Comparison of ENCODE assay signal across 8 cellular contexts in the genomic region with DNA sequence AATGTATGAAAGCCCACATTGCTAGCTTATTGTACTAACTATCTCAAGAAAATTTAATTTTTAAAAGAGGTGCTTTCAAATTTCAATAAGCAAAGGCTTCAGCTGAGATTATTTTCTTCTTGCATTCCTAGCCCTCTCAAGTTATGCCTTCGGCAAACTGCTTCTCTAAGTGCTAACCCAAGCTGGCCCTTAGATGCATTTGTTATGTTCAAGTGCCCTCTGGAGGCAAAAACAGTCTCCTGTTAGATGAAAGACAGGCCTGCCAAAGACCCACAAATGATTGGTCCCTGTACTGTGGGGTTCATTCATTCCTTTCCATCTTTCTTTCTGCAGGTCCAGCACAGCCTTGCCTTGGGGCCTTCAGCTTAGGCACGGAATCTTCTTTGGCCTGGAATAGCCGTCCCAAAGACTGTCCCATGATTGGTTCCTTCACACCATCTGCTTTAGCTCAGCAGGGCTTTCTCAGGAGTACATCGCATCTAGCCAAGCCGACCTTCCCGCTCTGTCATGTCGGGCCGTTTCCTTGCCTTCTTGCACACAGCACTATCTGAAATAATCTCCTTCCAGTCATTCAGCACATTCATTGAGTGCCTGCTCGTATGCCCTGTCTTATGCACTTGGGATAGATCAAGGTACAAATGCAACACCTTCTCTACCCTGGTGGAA. TPM values are rescaled to one million over a fixed set of nuclear protein-coding genes. Genes with fewer than 3 reads are reported as not detected.
A peak's percentile ranks its signal among the peaks of the same experiment; 100 is the strongest.
DNase-seq lines count a peak whose midpoint lies in the region; TF ChIP-seq lines count a peak whose summit lies in the region.

No MANE protein-coding gene starts in this region.

- H3K9me3 ChIP-seq in WERI-Rb-1 (ENCODE audit: severe bottlenecking) (no peaks in the 10 kb centered on the region), spleen (peaks cover 0 to 17% (median 0%) of the 10 kb centered on the region in 8 donors)

- H3K27me3 ChIP-seq in WERI-Rb-1 (ENCODE audit: insufficient read depth, low read depth, severe bottlenecking) (peaks cover 17% of the 10 kb centered on the region), spleen (replicated peaks in 1 of 7) (peaks cover 0 to 4% (median 0%) of the 10 kb centered on the region in 7 donors)

- no peak for TF ChIP-seq POLR2A in spleen (IDR thresholded peaks at IDR 0.05)

- intact Hi-C loops in spleen (cut with DNase I; ENCODE audit: low total_unique reads), result no loop called here

- H3K4me3 ChIP-seq in GM12865 (ENCODE audit: low read depth, low read length) (peak overlapping the region; percentile 90), HFF-Myc (replicated peaks; ENCODE audit: low read depth, low read length) (no peak overlapping the region), WERI-Rb-1 (ENCODE audit: low read depth, low read length) (no peak overlapping the region), spleen (peak overlapping the region in 1 of 8 donors; percentile 59)

- WGBS in spleen, 5 donors, result 69 to 79% (median 75%) methylated on average over 9 of the region's 9 CpGs

- H3K4me1 ChIP-seq in spleen, result peaks cover 0 to 15% (median 9%) of the 10 kb centered on the region in 6 donors

- H3K27ac ChIP-seq in WERI-Rb-1, result no peak overlapping the region
- H3K27ac ChIP-seq in spleen, result peak overlapping the region in 4 of 8 donors; percentile 44 to 68 (median 52)

- TF ChIP-seq CTCF in GM12865 (IDR thresholded peaks at IDR 0.05; ENCODE audit: insufficient read depth, low read depth, low read length, missing control alignments) (peak; percentile 51), HFF-Myc (IDR thresholded peaks at IDR 0.05; ENCODE audit: low read depth, low read length, missing control alignments) (peak; percentile 58), WERI-Rb-1 (IDR thresholded peaks at IDR 0.05; ENCODE audit: low read depth, low read length) (peak; percentile 64; the same call in 1 of the 2 replicates), spleen (IDR thresholded peaks at IDR 0.05 in 8 of 11, conservative IDR thresholded peaks at IDR 0.05 in 3 of 11) (peak in 9 of 11 experiments; percentile 11 to 51 (median 36))

- H3K36me3 ChIP-seq in WERI-Rb-1 (no peaks in the 10 kb centered on the region), spleen (no peaks in the 10 kb centered on the region)

- peak; percentile 41 for DNase-seq in AG20443 (ENCODE audit: low spot score)
- peak; percentile 81 for DNase-seq in GM12865 (ENCODE audit: low read depth)
- no peak for DNase-seq in HFF-Myc (ENCODE audit: extremely low read depth, low read depth)
- DNase-seq in LoVo (ENCODE audit: low spot score), result peak; percentile 43
- DNase-seq in WERI-Rb-1, result peak; percentile 53
- peak; percentile 46 for DNase-seq in foreskin melanocyte
- DNase-seq in spleen, result no peak
- no peak for DNase-seq in HPDE6-E6E7 (ENCODE audit: extremely low spot score)

RNA-seq across cellular contexts. Expression of a gene that starts 26.4 kb away (rescaled TPM):
- total RNA-seq in spleen, result 1 to 10 TPM in 1 of 7 donors, under 1 TPM in 4, not detected in 2; 0.23 to 1.4 (median 0.30) TPM
- polyA plus RNA-seq in spleen, result under 1 TPM; 0.17 to 0.26 (median 0.23) TPM

RNA-seq across cellular contexts. Expression of a gene that starts 45.7 kb away (rescaled TPM):
- 10 to 100 TPM; 38.7 to 59.6 (median 47.7) TPM for total RNA-seq in spleen
- polyA plus RNA-seq in spleen, result 10 to 100 TPM; 16.6 to 32.2 (median 25.5) TPM

Comparison
In these comparisons a context has a peak if more than half of its experiments do, and no peak if none do; other contexts are left out.
1. DNase-seq: peak in AG20443 (single experiment), GM12865 (single experiment), LoVo (single experiment), WERI-Rb-1 (single experiment) and foreskin melanocyte (single experiment); none in HFF-Myc (single experiment), spleen (single experiment) and HPDE6-E6E7 (single experiment).
2. Peak in every context shown above with its lines, with median percentiles within 50 percentile points of each other: CTCF ChIP-seq.